Comparison of ENCODE assay signal across 29 cellular contexts in the genomic region with DNA sequence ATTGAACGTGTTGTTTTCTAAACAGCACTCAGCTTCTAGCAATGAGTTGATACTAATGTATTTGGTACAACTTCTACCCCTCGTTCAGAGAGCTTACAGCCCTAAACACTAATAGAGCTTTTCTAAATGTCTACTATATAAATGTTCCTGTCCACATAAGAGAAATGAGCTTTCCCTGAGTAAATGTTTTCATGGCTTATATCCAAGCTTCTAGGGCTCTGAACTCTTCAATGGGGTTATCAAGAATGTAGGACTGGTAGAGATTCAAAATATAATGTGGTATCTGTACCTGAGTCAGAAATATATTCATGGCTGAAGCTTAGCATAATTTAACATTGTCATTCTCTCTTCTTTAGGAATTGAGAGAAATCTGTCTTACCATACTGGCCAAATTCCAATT.
"Had no signal": no experiment of that assay in that cellular context is flagged by ENCODE, and none has a peak within 500 bp of the region (broad histone marks: within the 10 kb centered on the region; RNA-seq: fewer than 3 reads in every experiment).

No MANE protein-coding gene starts in this region.

- DNase-seq: activated CD4-positive, alpha-beta T cell treated with anti-CD3 and anti-CD28 coated beads for 1 hour; activated CD4-positive, alpha-beta T cell treated with anti-CD3 and anti-CD28 coated beads, Interleukin-2, amount 10 ng/mL, durations not matched to agents 7 days and 5 days; activated CD8-positive, alpha-beta T cell treated with anti-CD3 and anti-CD28 coated beads for 36 hours; activated gamma-delta T cell treated with Interleukin-2 at 50 U/mL for 16 hours; activated naive CD8-positive, alpha-beta T cell treated with anti-CD3 and anti-CD28 coated beads, Interleukin-2, amount 50 U/mL, for 24 hours; activated T-cell treated with anti-CD3 and anti-CD28 coated beads, Interleukin-2, amount 50 U/mL, for 4 hours; amygdala; body of pancreas; colonic mucosa; effector memory CD4-positive, alpha-beta T cell; erythroblast; foreskin keratinocyte; heart left ventricle; hypothalamus; immature natural killer cell; kidney; left colon; naive thymus-derived CD8-positive, alpha-beta T cell; occipital lobe; right cardiac atrium; spleen; stimulated activated naive CD4-positive, alpha-beta T cell; T-helper 17 cell had no signal

- H3K27ac ChIP-seq: body of pancreas, colonic mucosa, foreskin keratinocyte, neural progenitor cell, parathyroid adenoma, spleen, suprapubic skin, tibial nerve had no signal

- H3K4me3 ChIP-seq: body of pancreas, colonic mucosa, neural progenitor cell, spleen, suprapubic skin, tibial nerve had no signal

- ATAC-seq: activated CD8-positive, alpha-beta T cell treated with anti-CD3 and anti-CD28 coated beads for 36 hours; activated naive CD8-positive, alpha-beta T cell treated with anti-CD3 and anti-CD28 coated beads, Interleukin-2, amount 50 U/mL, for 24 hours; activated T-cell treated with anti-CD3 and anti-CD28 coated beads, Interleukin-2, amount 50 U/mL, for 4 hours; activated T-helper 17 cell treated with anti-CD3 and anti-CD28 coated beads, Interleukin-2, amount 50 U/mL, for 72 hours; body of pancreas; foreskin keratinocyte; heart left ventricle; left colon; naive thymus-derived CD8-positive, alpha-beta T cell; right cardiac atrium; T-helper 17 cell; WTC11 had no signal

- H3K4me1 ChIP-seq: colonic mucosa, foreskin keratinocyte, neural progenitor cell, spleen had no signal

- H3K27me3 ChIP-seq: body of pancreas, colonic mucosa, foreskin keratinocyte, heart left ventricle, neural progenitor cell, spleen, suprapubic skin, tibial nerve had no signal

- H3K9me3 ChIP-seq: body of pancreas, colonic mucosa, heart left ventricle, spleen, suprapubic skin, tibial nerve had no signal

- H3K36me3 ChIP-seq: colonic mucosa, heart left ventricle, neural progenitor cell, spleen, suprapubic skin, tibial nerve had no signal
